Comparison of ENCODE assay signal across 8 cellular contexts in genomic region chr1:1919304-1920056, GRCh38. TPM values are rescaled to one million over a fixed set of nuclear protein-coding genes. Genes with fewer than 3 reads are reported as not detected.
A peak's percentile ranks its signal among the peaks of the same experiment; 100 is the strongest.
DNase-seq lines count a peak whose midpoint lies in the region; ATAC-seq and TF ChIP-seq lines count a peak whose summit lies in the region.

No MANE protein-coding gene starts in this region.

- peak overlapping the region; percentile 58 to 63 (median 61) for H3K4me3 ChIP-seq in right lobe of liver

- DNase-seq in NCI-H69 (lab: John Stamatoyannopoulos, UW) (peak; percentile 97), dermis microvascular lymphatic vessel endothelial cell (ENCODE audit: low read depth in 2 of 2) (peak; percentile 96 to 98), right lobe of liver (peak; percentile 100)
- peak; percentile 93 to 96 for DNase-seq in activated CD4-positive, alpha-beta T cell treated with anti-CD3 and anti-CD28 coated beads, Interleukin-2, amount 50 U/mL, for 24 hours (ENCODE audit: low read depth in 1 of 2, low spot score in 1 of 2)
- peak; percentile 97 for DNase-seq in stimulated activated CD4-positive, alpha-beta T cell treated with anti-CD3 and anti-CD28 coated beads, Interleukin-4, amount 100 ng/mL, for 24 hours

- peak; percentile 75 for ATAC-seq in GM19351 (IDR thresholded peaks at IDR 0.05; ENCODE audit: unreplicated experiment)
- peak; percentile 57 for ATAC-seq in HG03469 (IDR thresholded peaks at IDR 0.05; ENCODE audit: unreplicated experiment)
- peak; percentile 82 to 89 (median 86) for ATAC-seq in right lobe of liver

- no peak for TF ChIP-seq POLR2A in right lobe of liver (IDR thresholded peaks at IDR 0.05)

- 9% methylated on average over 14 of the region's 62 CpGs for WGBS in right lobe of liver (ENCODE audit: insufficient coverage, low coverage, low lambda C conversion rate, missing lambda C conversion rate)

- no peak for TF ChIP-seq CTCF in C4-2B (conservative IDR thresholded peaks at IDR 0.05)
- TF ChIP-seq CTCF in right lobe of liver (IDR thresholded peaks at IDR 0.05), result peak in 1 of 4 donors; percentile 1

- H3K27me3 ChIP-seq in right lobe of liver, result no peaks in the 10 kb centered on the region

- no peaks in the 10 kb centered on the region for H3K9me3 ChIP-seq in right lobe of liver

- intact Hi-C loops in right lobe of liver (cut with DNase I), result no loop called here

- no peaks in the 10 kb centered on the region for H3K36me3 ChIP-seq in right lobe of liver

- peaks cover 0 to 23% (median 10%) of the 10 kb centered on the region in 4 donors for H3K4me1 ChIP-seq in right lobe of liver

- H3K27ac ChIP-seq in C4-2B (peak overlapping the region; percentile 83), right lobe of liver (no peak overlapping the region)

RNA-seq across cellular contexts. Expression of gene TMEM52, which starts 0.4 kb away (rescaled TPM):
- 0.13 TPM in 2 replicates for total RNA-seq in dermis microvascular lymphatic vessel endothelial cell
- 10 to 100 TPM in 1 of 6 experiments, 1 to 10 TPM in 5; 2.3 to 13.2 (median 6.0) TPM for total RNA-seq in right lobe of liver

RNA-seq across cellular contexts. Expression of gene CALML6, which starts 4.4 kb away (rescaled TPM):
- total RNA-seq in dermis microvascular lymphatic vessel endothelial cell (under 0.01 and 0.13 TPM in 2 replicates), right lobe of liver (1 to 10 TPM in 1 of 6 experiments, under 1 TPM in 3, not detected in 2; 0.44 to 1.4 (median 0.58) TPM)

RNA-seq across cellular contexts. Expression of gene GNB1, which starts 28.6 kb away (rescaled TPM):
- total RNA-seq in dermis microvascular lymphatic vessel endothelial cell, result 72.4 and 119 TPM in 2 replicates
- 100 to 1,000 TPM in 4 of 6 experiments, 10 to 100 TPM in 2; 85.9 to 147 (median 104) TPM for total RNA-seq in right lobe of liver
